Comparison of ENCODE assay signal across 16 cellular contexts in genomic region chr13:91401916-91402315, GRCh38.
"Had no signal": no experiment of that assay in that cellular context is flagged by ENCODE, and none has a peak within 500 bp of the region (broad histone marks: within the 10 kb centered on the region; RNA-seq: fewer than 3 reads in every experiment).

No MANE protein-coding gene starts in this region.

- ATAC-seq: activated CD4-positive, CD25-positive, alpha-beta regulatory T cell treated with anti-CD3 and anti-CD28 coated beads, Interleukin-2, amount 50 U/mL, for 24 hours; left ventricle myocardium superior; natural killer cell; stimulated activated memory B cell treated with anti-CD40 and anti-IgM and Interleukin-4, amounts not matched to agents 10 μg/mL and 1 μg/mL and 100 μg/mL, for 72 hours had no signal

- DNase-seq: activated CD4-positive, alpha-beta T cell treated with anti-CD3 and anti-CD28 coated beads, Interleukin-2, amount 50 U/mL, for 1 hour; activated naive CD4-positive, alpha-beta T cell; activated naive CD8-positive, alpha-beta T cell treated with anti-CD3 and anti-CD28 coated beads, Interleukin-2, amount 10 ng/mL, durations not matched to agents 7 days and 5 days; activated T-cell treated with anti-CD3 and anti-CD28 coated beads for 4 hours; aorta; cortex of kidney; effector CD4-positive, alpha-beta T cell; glutamatergic neuron; hypothalamus; left ventricle myocardium superior; mesenchymal stem cell; natural killer cell; thyroid gland; uterus had no signal
